1 cellular context compared by ENCODE assay signal in the genomic region with DNA sequence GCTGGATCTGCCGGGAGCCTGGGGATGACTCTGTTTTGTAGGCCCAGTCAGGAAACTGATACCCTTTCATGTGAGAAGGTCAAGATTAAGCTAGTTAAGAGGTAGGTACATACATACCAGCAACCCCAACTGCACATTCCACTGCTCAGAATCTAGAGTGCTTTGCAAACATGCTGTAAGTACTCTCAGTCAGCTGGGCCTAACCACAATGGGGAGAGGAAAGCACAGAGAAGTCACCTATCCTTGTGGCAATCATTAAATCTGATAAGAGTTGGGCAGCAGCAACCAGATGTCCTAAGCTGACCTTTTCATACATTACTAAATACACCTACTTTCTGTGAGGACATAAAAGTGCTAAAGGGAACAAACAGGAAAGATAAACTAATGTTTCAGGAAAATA.
TF ChIP-seq lines count a peak whose summit lies in the region.

No MANE protein-coding gene starts in this region.

TF ChIP-seq in GM12878, 131 proteins besides CTCF, POLR2A, EP300 and RAD21:
- TF ChIP-seq MTA2 (IDR thresholded peaks at IDR 0.05; ENCODE audit: low read depth) (no peak), ZNF622 (IDR thresholded peaks at IDR 0.05) (no peak), TCF7 (IDR thresholded peaks at IDR 0.05; ENCODE audit: borderline replicate concordance) (no peak), RUNX3 (IDR thresholded peaks at IDR 0.05; ENCODE audit: low read length) (0 out of 2 replicates have a peak, but pooled peaks have one; percentile 12), WRNIP1 (IDR thresholded peaks at IDR 0.05; ENCODE audit: borderline replicate concordance, low read depth, low read length) (no peak)
